1 cellular context compared by ENCODE assay signal in the genomic region with DNA sequence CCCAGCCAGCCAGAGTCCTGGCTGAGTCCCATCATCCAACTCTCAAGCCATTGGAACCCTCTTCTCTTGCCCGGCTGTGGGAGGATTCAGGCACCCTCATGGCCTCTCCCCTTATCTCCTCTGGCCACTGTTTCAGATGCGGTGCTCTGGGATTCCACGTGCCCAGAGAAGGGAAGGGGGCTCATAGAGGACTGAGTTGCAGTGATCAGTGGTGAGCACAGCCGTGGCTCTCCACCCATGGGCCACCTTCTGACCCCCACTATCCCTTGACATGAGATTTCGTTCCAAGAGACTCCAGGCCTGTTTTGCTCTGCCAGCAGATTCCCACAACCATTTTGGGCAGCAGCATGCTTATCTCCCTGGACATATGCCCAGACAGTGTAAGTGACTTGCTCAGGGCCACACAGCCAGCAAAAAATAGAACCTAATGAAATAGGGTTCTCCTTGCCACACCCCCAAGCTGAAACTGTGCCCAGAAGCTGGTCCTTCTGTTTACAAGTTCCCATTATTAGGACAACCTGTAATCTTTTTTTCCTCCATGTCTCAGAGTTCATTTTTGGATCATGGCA.
TF ChIP-seq lines count a peak whose summit lies in the region.

No MANE protein-coding gene starts in this region.

TF ChIP-seq in GM12878, 131 proteins besides CTCF, POLR2A, EP300 and RAD21:
- TF ChIP-seq, protein P1, sequence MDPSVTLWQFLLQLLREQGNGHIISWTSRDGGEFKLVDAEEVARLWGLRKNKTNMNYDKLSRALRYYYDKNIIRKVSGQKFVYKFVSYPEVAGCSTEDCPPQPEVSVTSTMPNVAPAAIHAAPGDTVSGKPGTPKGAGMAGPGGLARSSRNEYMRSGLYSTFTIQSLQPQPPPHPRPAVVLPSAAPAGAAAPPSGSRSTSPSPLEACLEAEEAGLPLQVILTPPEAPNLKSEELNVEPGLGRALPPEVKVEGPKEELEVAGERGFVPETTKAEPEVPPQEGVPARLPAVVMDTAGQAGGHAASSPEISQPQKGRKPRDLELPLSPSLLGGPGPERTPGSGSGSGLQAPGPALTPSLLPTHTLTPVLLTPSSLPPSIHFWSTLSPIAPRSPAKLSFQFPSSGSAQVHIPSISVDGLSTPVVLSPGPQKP (IDR thresholded peaks at IDR 0.05; ENCODE audit: low read depth, low read length): no peak
- TF ChIP-seq POLR2AphosphoS5 (IDR thresholded peaks at IDR 0.05; ENCODE audit: low read length): peak; percentile 18; the same call in 1 of the 2 replicates
TF ChIP-seq in GM12878: peak in this region for 1.
